ENCODE assay signal across 23 cellular contexts in genomic region chr20:16479666-16480065, GRCh38.
A peak's percentile ranks its signal among the peaks of the same experiment; 100 is the strongest.
DNase-seq lines count a peak whose midpoint lies in the region; ATAC-seq, FAIRE-seq and TF ChIP-seq lines count a peak whose summit lies in the region.
"Had no signal": no experiment of that assay in that cellular context is flagged by ENCODE, and none has a peak within 500 bp of the region (broad histone marks: within the 10 kb centered on the region; RNA-seq: fewer than 3 reads in every experiment).

No MANE protein-coding gene starts in this region.

- H3K4me1 ChIP-seq in breast epithelium (no peaks in the 10 kb centered on the region), upper lobe of right lung (peaks cover 5% of the 10 kb centered on the region), left lung (peaks cover 3 to 12% of the 10 kb centered on the region in 2 donors)

- H3K9me3 Mint-ChIP-seq in MCF 10A (ENCODE audit: unreplicated experiment) = no peaks in the 10 kb centered on the region
- H3K9me3 Mint-ChIP-seq: CD4-positive, alpha-beta memory T cell; GM23338 had no signal

- peaks cover 4% of the 10 kb centered on the region for H3K36me3 Mint-ChIP-seq in MCF 10A (ENCODE audit: insufficient read depth, unreplicated experiment)

- no peaks in the 10 kb centered on the region for H3K36me3 ChIP-seq in breast epithelium
- peaks cover 3% of the 10 kb centered on the region for H3K36me3 ChIP-seq in bronchial epithelial cell (ENCODE audit: control insufficient read depth, insufficient read depth, low read length)
- H3K36me3 ChIP-seq in upper lobe of right lung = no peaks in the 10 kb centered on the region
- no peaks in the 10 kb centered on the region for H3K36me3 ChIP-seq in left lung
- H3K36me3 ChIP-seq: MG63 had no signal

- intact Hi-C loops in MCF 10A (cut with micrococcal nuclease) = loop anchor here (5.0 kb wide), 1 partner anchor 547 kb away; no protein-coding TSS in a partner anchor
- intact Hi-C loops in breast epithelium (cut with DNase I; ENCODE audit: low total_unique reads) = no loop called here
- intact Hi-C loops in upper lobe of right lung (cut with DNase I) = no loop called here
- intact Hi-C loops in left lung (cut with DNase I) = no loop called here

- POLR2A ChIA-PET in MCF 10A (lab: Yijun Ruan, JAX) = no interaction called here

- DNase-seq in MCF 10A (ENCODE audit: unreplicated experiment) (peak; percentile 8), breast epithelium (ENCODE audit: low spot score in 2 of 2) (no peak), bronchial epithelial cell (ENCODE audit: low read depth) (peak; percentile 33), iris pigment epithelial cell (ENCODE audit: low read depth) (peak; percentile 50), upper lobe of right lung (no peak), NCI-H128 (lab: John Stamatoyannopoulos, UW; ENCODE audit: unreplicated experiment) (no peak), left lung (no peak)
- DNase-seq: 8988T; Calu3; CD4-positive, alpha-beta memory T cell; EL; MG63; NCI-H1105; NCI-H1694; NCI-H2081 treated with DMSO at 0.1 percent for 48 hours; NCI-H446 treated with DMSO at 0.1 percent for 48 hours; NCI-H748 treated with DMSO at 0.1 percent for 48 hours; NK-92 treated with Interleukin-12 subunit alpha and Interleukin-12 subunit beta, amount 100 ng/mL, for 24 hours; Right ventricle myocardium superior had no signal

- no peak overlapping the region for H3K27ac Mint-ChIP-seq in MCF 10A (ENCODE audit: low read depth, unreplicated experiment)
- H3K27ac Mint-ChIP-seq: GM23338 had no signal

- H3K27me3 ChIP-seq in breast epithelium = no peaks in the 10 kb centered on the region
- no peaks in the 10 kb centered on the region for H3K27me3 ChIP-seq in bronchial epithelial cell (ENCODE audit: control insufficient read depth, insufficient read depth, low read length)
- no peaks in the 10 kb centered on the region for H3K27me3 ChIP-seq in upper lobe of right lung
- H3K27me3 ChIP-seq in left lung = no peaks in the 10 kb centered on the region
- H3K27me3 ChIP-seq: MG63 had no signal

- H3K9me3 ChIP-seq in breast epithelium (no peaks in the 10 kb centered on the region), upper lobe of right lung (no peaks in the 10 kb centered on the region), left lung (no peaks in the 10 kb centered on the region)
- H3K9me3 ChIP-seq: MG63 had no signal

- no peaks in the 10 kb centered on the region for H3K4me1 Mint-ChIP-seq in MCF 10A (ENCODE audit: insufficient read depth, unreplicated experiment)

- H3K27me3 Mint-ChIP-seq in MCF 10A (ENCODE audit: insufficient read depth, unreplicated experiment) = no peaks in the 10 kb centered on the region
- H3K27me3 Mint-ChIP-seq: CD4-positive, alpha-beta memory T cell had no signal

- ATAC-seq in upper lobe of right lung (peak; percentile 40), HG03025 (IDR thresholded peaks at IDR 0.05; ENCODE audit: low FRiP score, unreplicated experiment) (no peak), left lung (no peak)
- ATAC-seq: GM23338 had no signal

- FAIRE-seq in bronchial epithelial cell (lab: Jason Lieb, UNC) = no peak
- FAIRE-seq: GM12891, GM19239 had no signal

- BruUV-seq in MCF 10A (replicated peaks; lab: Mats Ljungman, UMichigan) = no TSS peak

- H3K4me3 Mint-ChIP-seq in MCF 10A (ENCODE audit: unreplicated experiment) = no peak overlapping the region
- H3K4me3 Mint-ChIP-seq: CD4-positive, alpha-beta memory T cell; GM23338 had no signal

- no peak for TF ChIP-seq POLR2A in breast epithelium (IDR thresholded peaks at IDR 0.05)

- H3K4me3 ChIP-seq in breast epithelium (no peak overlapping the region), bronchial epithelial cell (ENCODE audit: low read depth, low read length) (no peak overlapping the region), upper lobe of right lung (no peak overlapping the region), left lung (no peak overlapping the region)
- H3K4me3 ChIP-seq: GM23338, MG63 had no signal

- CTCF ChIA-PET in MCF 10A (lab: Yijun Ruan, JAX) = interaction anchor here (0.6 kb wide), 1 partner anchor 181 kb away, joined by 4 read pairs; no protein-coding TSS in a partner anchor

- TF ChIP-seq CTCF in MCF 10A (IDR thresholded peaks at IDR 0.05; ENCODE audit: unreplicated experiment) (no peak), breast epithelium (IDR thresholded peaks at IDR 0.05) (no peak), bronchial epithelial cell (IDR thresholded peaks at IDR 0.05; ENCODE audit: insufficient read depth, low read length, severe bottlenecking) (no peak), upper lobe of right lung (IDR thresholded peaks at IDR 0.05) (no peak), left lung (IDR thresholded peaks at IDR 0.05) (no peak)

- H3K27ac ChIP-seq in breast epithelium (no peak overlapping the region), upper lobe of right lung (no peak overlapping the region), left lung (no peak overlapping the region)

Comparison
In these comparisons a context has a peak if more than half of its experiments do, and no peak if none do; other contexts are left out.
1. DNase-seq: peak in MCF 10A (single experiment), bronchial epithelial cell (single experiment) and iris pigment epithelial cell (single experiment); none in breast epithelium (0 of 2), upper lobe of right lung (single experiment), NCI-H128 (single experiment) and left lung (0 of 2).